ENCODE assay signal across 8 cellular contexts in genomic region chr3:117407317-117407716, GRCh38.
DNase-seq lines count a peak whose midpoint lies in the region; ATAC-seq, FAIRE-seq and TF ChIP-seq lines count a peak whose summit lies in the region.

No MANE protein-coding gene starts in this region.

- peak; percentile 37 for TF ChIP-seq CTCF in cardiac muscle cell (IDR thresholded peaks at IDR 0.05; ENCODE audit: low read depth, low read length)
- TF ChIP-seq CTCF in heart left ventricle (IDR thresholded peaks at IDR 0.05) = no peak
- TF ChIP-seq CTCF in WERI-Rb-1 (IDR thresholded peaks at IDR 0.05; ENCODE audit: low read depth, low read length) = peak; percentile 30; the same call in 1 of the 2 replicates

- no peak overlapping the region for H3K4me3 ChIP-seq in cardiac muscle cell
- no peak overlapping the region for H3K4me3 ChIP-seq in heart left ventricle
- H3K4me3 ChIP-seq in WERI-Rb-1 (ENCODE audit: low read depth, low read length) = no peak overlapping the region
- no peak overlapping the region for H3K4me3 ChIP-seq in small intestine (ENCODE audit: low read depth in 1 of 2, low read length in 2 of 2)

- no peak overlapping the region for H3K27ac ChIP-seq in cardiac muscle cell
- no peak overlapping the region for H3K27ac ChIP-seq in heart left ventricle
- H3K27ac ChIP-seq in WERI-Rb-1 = no peak overlapping the region
- H3K27ac ChIP-seq in small intestine (ENCODE audit: low read depth in 1 of 2, low read length in 1 of 2) = no peak overlapping the region

- no peaks in the 10 kb centered on the region for H3K27me3 ChIP-seq in cardiac muscle cell
- no peaks in the 10 kb centered on the region for H3K27me3 ChIP-seq in heart left ventricle
- no peaks in the 10 kb centered on the region for H3K27me3 ChIP-seq in WERI-Rb-1 (ENCODE audit: insufficient read depth, low read depth, severe bottlenecking)
- H3K27me3 ChIP-seq in small intestine (ENCODE audit: control insufficient read depth in 2 of 2, insufficient read depth in 2 of 2, low read length in 2 of 2) = no peaks in the 10 kb centered on the region

- intact Hi-C loops in heart left ventricle (cut with DNase I) = no loop called here

- no peak for FAIRE-seq in small intestine (lab: Jason Lieb, UNC)

- no peak for ATAC-seq in heart left ventricle
- ATAC-seq in HG03442 (IDR thresholded peaks at IDR 0.05; ENCODE audit: unreplicated experiment) = peak; percentile 96
- no peak for ATAC-seq in esophagus mucosa

- H3K9me3 ChIP-seq in cardiac muscle cell (ENCODE audit: low read depth) (no peaks in the 10 kb centered on the region), heart left ventricle (no peaks in the 10 kb centered on the region), WERI-Rb-1 (ENCODE audit: severe bottlenecking) (no peaks in the 10 kb centered on the region), small intestine (ENCODE audit: control insufficient read depth, low read depth) (no peaks in the 10 kb centered on the region)

- TF ChIP-seq POLR2A in heart left ventricle (IDR thresholded peaks at IDR 0.05) = no peak

- H3K4me1 ChIP-seq in cardiac muscle cell (ENCODE audit: low read depth) = peaks cover 6% of the 10 kb centered on the region
- peaks cover 0 to 4% (median 0%) of the 10 kb centered on the region in 12 donors for H3K4me1 ChIP-seq in heart left ventricle
- H3K4me1 ChIP-seq in small intestine (ENCODE audit: control insufficient read depth in 2 of 2, insufficient read depth in 1 of 2, low read depth in 1 of 2, low read length in 1 of 2) = no peaks in the 10 kb centered on the region

- H3K36me3 ChIP-seq in cardiac muscle cell = no peaks in the 10 kb centered on the region
- H3K36me3 ChIP-seq in heart left ventricle = no peaks in the 10 kb centered on the region
- H3K36me3 ChIP-seq in WERI-Rb-1 = no peaks in the 10 kb centered on the region
- H3K36me3 ChIP-seq in small intestine (ENCODE audit: control insufficient read depth in 2 of 2, insufficient read depth in 2 of 2, low read length in 2 of 2) = no peaks in the 10 kb centered on the region

- peak; percentile 22 to 37 for DNase-seq in cardiac muscle cell (ENCODE audit: low read depth in 1 of 2, low spot score in 1 of 2)
- no peak for DNase-seq in heart left ventricle
- peak; percentile 20 for DNase-seq in WERI-Rb-1
- DNase-seq in small intestine = peak; percentile 27
- DNase-seq in islet precursor cell = no peak
- DNase-seq in HK-2 (ENCODE audit: unreplicated experiment) = no peak

Comparison
In these comparisons a context has a peak if more than half of its experiments do, and no peak if none do; other contexts are left out.
1. DNase-seq: peak in cardiac muscle cell (2 of 2), WERI-Rb-1 (single experiment) and small intestine (single experiment); none in heart left ventricle (0 of 5), islet precursor cell (single experiment) and HK-2 (single experiment).
2. CTCF ChIP-seq: peak in cardiac muscle cell (single experiment) and WERI-Rb-1 (single experiment); none in heart left ventricle (0 of 12).